Comparison of ENCODE assay signal across 12 cellular contexts in genomic region chr18:24055878-24056277, GRCh38. TPM values are rescaled to one million over a fixed set of nuclear protein-coding genes. Genes with fewer than 3 reads are reported as not detected.
DNase-seq lines count a peak whose midpoint lies in the region; ATAC-seq, FAIRE-seq and TF ChIP-seq lines count a peak whose summit lies in the region.
"Had no signal": no experiment of that assay in that cellular context is flagged by ENCODE, and none has a peak within 500 bp of the region (broad histone marks: within the 10 kb centered on the region; RNA-seq: fewer than 3 reads in every experiment).

No MANE protein-coding gene starts in this region.

- CTCF ChIA-PET in HEK293T (lab: Yijun Ruan, JAX), result no interaction called here
- CTCF ChIA-PET in naive thymus-derived CD4-positive, alpha-beta T cell (lab: Charles Lee), result interaction anchor here (0.6 to 1.6 kb wide), 4 partner anchors 45 to 965 kb away, joined by 3 to 8 read pairs (median 3); no protein-coding TSS in a partner anchor

- peaks cover 55% of the 10 kb centered on the region for H3K36me3 Mint-ChIP-seq in activated T-helper 17 cell treated with anti-CD3 and anti-CD28 coated beads, Interleukin-2, amount 50 U/mL, for 72 hours (ENCODE audit: low read depth)
- H3K36me3 Mint-ChIP-seq in naive thymus-derived CD4-positive, alpha-beta T cell, result peaks cover 0 to 22% (median 11%) of the 10 kb centered on the region in 5 donors
- peaks cover 18% of the 10 kb centered on the region for H3K36me3 Mint-ChIP-seq in T-helper 2 cell treated with Interferon-gamma antibody and Interleukin-4, amounts not matched to agents 5 μg/mL and 100 μg/mL, for 36 hours (ENCODE audit: low read depth)

- intact Hi-C loops in naive thymus-derived CD4-positive, alpha-beta T cell (cut with micrococcal nuclease), result loop anchor here in 1 of 2 donors (1.0 to 2.0 kb wide), 2 partner anchors 8 to 15 kb away; no protein-coding TSS in a partner anchor
- intact Hi-C loops in ascending aorta (cut with DNase I), result no loop called here

- peaks cover 32 to 56% of the 10 kb centered on the region in 2 donors for H3K4me1 ChIP-seq in naive thymus-derived CD4-positive, alpha-beta T cell (ENCODE audit: control insufficient read depth in 2 of 2, insufficient read depth in 2 of 2, low read length in 2 of 2)
- peaks cover 0 to 3% of the 10 kb centered on the region in 2 donors for H3K4me1 ChIP-seq in ascending aorta

- no peak for TF ChIP-seq POLR2A in H54 (IDR thresholded peaks at IDR 0.05; ENCODE audit: low read depth, low read length)

- peaks cover 4% of the 10 kb centered on the region for H3K9me3 Mint-ChIP-seq in activated T-helper 17 cell treated with anti-CD3 and anti-CD28 coated beads, Interleukin-2, amount 50 U/mL, for 72 hours
- peaks cover 0 to 6% (median 0%) of the 10 kb centered on the region in 11 donors for H3K9me3 Mint-ChIP-seq in naive thymus-derived CD4-positive, alpha-beta T cell
- H3K9me3 Mint-ChIP-seq in T-helper 2 cell treated with Interferon-gamma antibody and Interleukin-4, amounts not matched to agents 5 μg/mL and 100 μg/mL, for 36 hours, result no peaks in the 10 kb centered on the region

- ATAC-seq in activated T-helper 17 cell treated with anti-CD3 and anti-CD28 coated beads, Interleukin-2, amount 50 U/mL, for 72 hours (replicated peaks), result no peak
- no peak for ATAC-seq in naive thymus-derived CD4-positive, alpha-beta T cell
- ATAC-seq: HCT116 had no signal

- H3K36me3 ChIP-seq in naive thymus-derived CD4-positive, alpha-beta T cell (ENCODE audit: control insufficient read depth in 2 of 3, insufficient read depth in 3 of 3, low read length in 3 of 3), result no peaks in the 10 kb centered on the region
- no peaks in the 10 kb centered on the region for H3K36me3 ChIP-seq in ascending aorta

- H3K27me3 Mint-ChIP-seq in activated T-helper 17 cell treated with anti-CD3 and anti-CD28 coated beads, Interleukin-2, amount 50 U/mL, for 72 hours, result no peaks in the 10 kb centered on the region
- H3K27me3 Mint-ChIP-seq in naive thymus-derived CD4-positive, alpha-beta T cell, result no peaks in the 10 kb centered on the region
- no peaks in the 10 kb centered on the region for H3K27me3 Mint-ChIP-seq in T-helper 2 cell treated with Interferon-gamma antibody and Interleukin-4, amounts not matched to agents 5 μg/mL and 100 μg/mL, for 36 hours (ENCODE audit: low read depth)

- H3K27ac ChIP-seq in naive thymus-derived CD4-positive, alpha-beta T cell (ENCODE audit: low read depth, low read length), result no peak overlapping the region
- no peak overlapping the region for H3K27ac ChIP-seq in ascending aorta

- H3K4me3 Mint-ChIP-seq in activated T-helper 17 cell treated with anti-CD3 and anti-CD28 coated beads, Interleukin-2, amount 50 U/mL, for 72 hours, result peak overlapping the region; percentile 81
- H3K4me3 Mint-ChIP-seq in naive thymus-derived CD4-positive, alpha-beta T cell, result peak overlapping the region in 7 of 10 donors; percentile 5 to 71 (median 51)
- H3K4me3 Mint-ChIP-seq in T-helper 2 cell treated with Interferon-gamma antibody and Interleukin-4, amounts not matched to agents 5 μg/mL and 100 μg/mL, for 36 hours, result no peak overlapping the region

- H3K27me3 ChIP-seq in naive thymus-derived CD4-positive, alpha-beta T cell (ENCODE audit: control insufficient read depth in 2 of 2, insufficient read depth in 2 of 2, low read length in 2 of 2), result no peaks in the 10 kb centered on the region
- H3K27me3 ChIP-seq in ascending aorta, result no peaks in the 10 kb centered on the region

- H3K27ac Mint-ChIP-seq in activated T-helper 17 cell treated with anti-CD3 and anti-CD28 coated beads, Interleukin-2, amount 50 U/mL, for 72 hours, result peak overlapping the region; percentile 96
- H3K27ac Mint-ChIP-seq in naive thymus-derived CD4-positive, alpha-beta T cell, result peak overlapping the region in 6 of 9 donors; percentile 28 to 66 (median 55)
- no peak overlapping the region for H3K27ac Mint-ChIP-seq in T-helper 2 cell treated with Interferon-gamma antibody and Interleukin-4, amounts not matched to agents 5 μg/mL and 100 μg/mL, for 36 hours

- POLR2A ChIA-PET in HEK293T (lab: Yijun Ruan, JAX), result interaction anchor here (0.7 kb wide), 1 partner anchor 12 kb away, joined by 4 read pairs; no protein-coding TSS in a partner anchor
- POLR2A ChIA-PET in naive thymus-derived CD4-positive, alpha-beta T cell (lab: Charles Lee), result interaction anchor here (0.6 to 1.2 kb wide), 2 partner anchors 13 to 20 kb away, joined by 3 read pairs; no protein-coding TSS in a partner anchor

- no peak for FAIRE-seq in H54 (lab: Jason Lieb, UNC)
- FAIRE-seq: astrocyte had no signal

- DNase-seq in COR-L47 (lab: John Stamatoyannopoulos, UW) (peak; percentile 80), HEK293T (ENCODE audit: extremely low spot score) (peak; percentile 39), ascending aorta (ENCODE audit: low spot score in 2 of 2) (no peak), H54 (ENCODE audit: insufficient read length, low spot score) (no peak), 8988T (no peak)
- no peak for DNase-seq in naive thymus-derived CD4-positive, alpha-beta T cell
- no peak for DNase-seq in T-helper 2 cell treated with Interferon-gamma antibody and Interleukin-4, amounts not matched to agents 5 μg/mL and 100 μg/mL, for 36 hours (ENCODE audit: low spot score)
- DNase-seq: NCI-H526 treated with DMSO at 0.1 percent for 48 hours had no signal

- no peaks in the 10 kb centered on the region for H3K9me3 ChIP-seq in naive thymus-derived CD4-positive, alpha-beta T cell (ENCODE audit: control insufficient read depth in 2 of 3, low read length in 3 of 3)
- H3K9me3 ChIP-seq in ascending aorta, result no peaks in the 10 kb centered on the region

- H3K4me3 ChIP-seq in naive thymus-derived CD4-positive, alpha-beta T cell (ENCODE audit: low read length), result no peak overlapping the region
- no peak overlapping the region for H3K4me3 ChIP-seq in ascending aorta
- H3K4me3 ChIP-seq: smooth muscle cell had no signal

- peaks cover 66% of the 10 kb centered on the region for H3K4me1 Mint-ChIP-seq in activated T-helper 17 cell treated with anti-CD3 and anti-CD28 coated beads, Interleukin-2, amount 50 U/mL, for 72 hours
- H3K4me1 Mint-ChIP-seq in naive thymus-derived CD4-positive, alpha-beta T cell, result peaks cover 44 to 94% (median 88%) of the 10 kb centered on the region in 7 donors
- H3K4me1 Mint-ChIP-seq in T-helper 2 cell treated with Interferon-gamma antibody and Interleukin-4, amounts not matched to agents 5 μg/mL and 100 μg/mL, for 36 hours (ENCODE audit: low read depth), result peaks cover 55% of the 10 kb centered on the region

- no peak for TF ChIP-seq CTCF in ascending aorta (IDR thresholded peaks at IDR 0.05)

TF ChIP-seq in HEK293T, 16 proteins besides CTCF, POLR2A, EP300 and RAD21:
- TF ChIP-seq LEF1 (IDR thresholded peaks at IDR 0.05; ENCODE audit: borderline replicate concordance), result no peak
- TF ChIP-seq CTBP1 (IDR thresholded peaks at IDR 0.05; ENCODE audit: borderline replicate concordance), result no peak
- no peak for TF ChIP-seq SP1 (IDR thresholded peaks at IDR 0.05)
- no peak for TF ChIP-seq FOXK2 (IDR thresholded peaks at IDR 0.05)
- no peak for TF ChIP-seq PKNOX1 (IDR thresholded peaks at IDR 0.05)
- TF ChIP-seq FOXM1 (IDR thresholded peaks at IDR 0.05; ENCODE audit: borderline replicate concordance), result no peak
- no peak for TF ChIP-seq ARNT (IDR thresholded peaks at IDR 0.05)
- no peak for TF ChIP-seq ZNF384 (IDR thresholded peaks at IDR 0.05)
- no peak for TF ChIP-seq BHLHE40 (IDR thresholded peaks at IDR 0.05; ENCODE audit: borderline replicate concordance)

RNA-seq across cellular contexts. Expression of gene TTC39C, which starts 41.3 kb away (rescaled TPM):
- total RNA-seq in activated T-helper 17 cell treated with anti-CD3 and anti-CD28 coated beads, Interleukin-2, amount 50 U/mL, for 72 hours, result 10 to 100 TPM; 59.6 to 76.7 TPM
- 10 to 100 TPM; 84.1 to 98.8 (median 91.4) TPM for total RNA-seq in naive thymus-derived CD4-positive, alpha-beta T cell
- 10 to 100 TPM; 51.4 to 71.2 TPM for polyA plus RNA-seq in naive thymus-derived CD4-positive, alpha-beta T cell
- total RNA-seq in ascending aorta, result 18.2 TPM

Comparison
In these comparisons a context has a peak if more than half of its experiments do, and no peak if none do; other contexts are left out.
1. DNase-seq: peak in COR-L47 (single experiment) and HEK293T (single experiment); none in naive thymus-derived CD4-positive, alpha-beta T cell (0 of 9), ascending aorta (0 of 2), H54 (single experiment), T-helper 2 cell treated with Interferon-gamma antibody and Interleukin-4, amounts not matched to agents 5 μg/mL and 100 μg/mL, for 36 hours (single experiment) and 8988T (single experiment).